29 cellular contexts compared by ENCODE assay signal in the genomic region with DNA sequence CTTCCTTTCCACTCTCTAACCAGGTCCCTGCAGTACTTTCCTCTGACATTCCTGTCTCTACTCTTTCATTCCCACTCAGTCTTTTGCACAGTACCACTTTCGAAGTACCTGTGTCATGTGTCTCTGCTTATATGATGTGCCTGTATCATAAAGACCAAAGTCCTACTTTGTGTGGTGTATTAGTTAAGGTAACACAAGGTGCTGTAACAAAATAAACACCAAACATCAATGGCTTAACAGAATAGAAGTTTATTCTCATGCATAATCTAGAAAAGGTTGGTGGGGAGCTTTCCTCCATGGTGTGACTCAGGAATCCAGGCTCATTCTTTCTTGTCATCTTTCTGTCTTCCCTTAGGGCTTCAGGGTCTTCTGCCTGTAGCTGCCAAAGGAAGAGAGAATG. TPM values are rescaled to one million over a fixed set of nuclear protein-coding genes. Genes with fewer than 3 reads are reported as not detected.
DNase-seq lines count a peak whose midpoint lies in the region; ATAC-seq and TF ChIP-seq lines count a peak whose summit lies in the region.
"Had no signal": no experiment of that assay in that cellular context is flagged by ENCODE, and none has a peak within 500 bp of the region (broad histone marks: within the 10 kb centered on the region; RNA-seq: fewer than 3 reads in every experiment).

No MANE protein-coding gene starts in this region.

- no peaks in the 10 kb centered on the region; the same call in 1 of the 2 replicates for H3K9me3 ChIP-seq in Loucy (ENCODE audit: insufficient read depth, low read depth, low read length)
- H3K9me3 ChIP-seq in mammary epithelial cell (replicated peaks; ENCODE audit: insufficient read depth, low read length): no peaks in the 10 kb centered on the region
- H3K9me3 ChIP-seq: neutrophil had no signal

- H3K27me3 Mint-ChIP-seq in neural crest cell (ENCODE audit: low read depth): peaks cover 15% of the 10 kb centered on the region
- H3K27me3 Mint-ChIP-seq: IgD-negative memory B cell, memory B cell had no signal

- CTCF ChIA-PET in mammary epithelial cell (lab: Charles Lee; ENCODE audit: low non-redundant PET): no interaction called here

- H3K4me1 ChIP-seq in Loucy (ENCODE audit: insufficient read depth, low read length, poor library complexity, severe bottlenecking): peaks cover 48% of the 10 kb centered on the region
- H3K4me1 ChIP-seq in mammary epithelial cell (ENCODE audit: insufficient read depth, low read length): peaks cover 36% of the 10 kb centered on the region

- peak overlapping the region; percentile 99 for H3K4me3 ChIP-seq in Loucy (ENCODE audit: low read length, poor library complexity, severe bottlenecking)
- no peak overlapping the region for H3K4me3 ChIP-seq in mammary epithelial cell (replicated peaks in 1 of 3; ENCODE audit: insufficient read depth in 1 of 3, low read depth in 2 of 3, low read length in 3 of 3)

- no peak for DNase-seq in mammary epithelial cell
- DNase-seq in neural crest cell (ENCODE audit: low read depth, low spot score): no peak
- no peak for DNase-seq in activated CD8-positive, alpha-beta memory T cell treated with anti-CD3 and anti-CD28 coated beads, Interleukin-2, amount 50 U/mL, for 48 hours
- DNase-seq: ACHN; activated CD4-positive, alpha-beta T cell treated with anti-CD3 and anti-CD28 coated beads, Interleukin-2, amount 50 U/mL, for 48 hours; activated CD4-positive, CD25-positive, alpha-beta regulatory T cell; aorta; endodermal cell; hippocampal formation; left colon; NCI-H2081; NCI-H2227 treated with DMSO at 0.1 percent for 48 hours; T-helper 1 cell had no signal

- no TSS peak for BruUV-seq in mammary epithelial cell (replicated peaks; lab: Mats Ljungman, UMichigan)

- no peak overlapping the region for H3K27ac Mint-ChIP-seq in neural crest cell (ENCODE audit: unreplicated experiment)
- H3K27ac Mint-ChIP-seq: activated naive CD4-positive, alpha-beta T cell treated with anti-CD3 and anti-CD28 coated beads, Interleukin-2, amount 50 U/mL, for 24 hours; dendritic cell treated with granulocyte-macrophage colony-stimulating factor and Interleukin-4, amounts not matched to agents 40 ng/mL and 50 ng/mL, for 4 days; endodermal cell; memory B cell; progenitor cell of endocrine pancreas; stimulated activated naive CD8-positive, alpha-beta T cell treated with anti-CD3 and anti-CD28 coated beads, Interleukin-15, Interleukin-2, amounts not matched to agents 100 ng/mL and 50 ng/mL, for 24 hours had no signal

- intact Hi-C loops in mammary epithelial cell (cut with micrococcal nuclease): no loop called here

- peaks cover 5% of the 10 kb centered on the region for H3K27me3 ChIP-seq in Loucy (ENCODE audit: insufficient read depth, low read length, poor library complexity, severe bottlenecking)
- H3K27me3 ChIP-seq in mammary epithelial cell (ENCODE audit: insufficient read depth, low read length): no peaks in the 10 kb centered on the region

- H3K27ac ChIP-seq in C4-2B: peak overlapping the region; percentile 50
- peak overlapping the region; percentile 35 for H3K27ac ChIP-seq in mammary epithelial cell (ENCODE audit: insufficient read depth, low read depth, low read length)
- H3K27ac ChIP-seq: neutrophil had no signal

- H2AFZ ChIP-seq in Loucy (ENCODE audit: low read length) (no peak overlapping the region), mammary epithelial cell (ENCODE audit: low read depth, low read length) (no peak overlapping the region)

- in situ Hi-C loops in mammary epithelial cell (cut with MboI; ENCODE audit: low sequenced_read_pairs in 2 of 2): no loop called here

- H4K20me1 ChIP-seq in Loucy (ENCODE audit: insufficient read depth, low read length, poor library complexity, severe bottlenecking): no peaks in the 10 kb centered on the region
- peaks cover 2% of the 10 kb centered on the region for H4K20me1 ChIP-seq in mammary epithelial cell (ENCODE audit: insufficient read depth, low read length)

- H3K4me3 Mint-ChIP-seq in neural crest cell: peak overlapping the region; percentile 64
- H3K4me3 Mint-ChIP-seq: activated naive CD4-positive, alpha-beta T cell treated with anti-CD3 and anti-CD28 coated beads, Interleukin-2, amount 50 U/mL, for 24 hours; dendritic cell treated with granulocyte-macrophage colony-stimulating factor and Interleukin-4, amounts not matched to agents 40 ng/mL and 50 ng/mL, for 4 days; endodermal cell; memory B cell had no signal

- peaks cover 25% of the 10 kb centered on the region for H3K4me1 Mint-ChIP-seq in neural crest cell

- ATAC-seq in GM18858 (IDR thresholded peaks at IDR 0.05; ENCODE audit: unreplicated experiment): no peak
- ATAC-seq in HG02884 (IDR thresholded peaks at IDR 0.05; ENCODE audit: unreplicated experiment): no peak
- ATAC-seq: left colon had no signal

- dilution Hi-C loops in mammary epithelial cell (cut with HindIII; ENCODE audit: low sequenced_read_pairs): no loop called here

- H3K36me3 Mint-ChIP-seq in neural crest cell (ENCODE audit: low read depth): peaks cover 42% of the 10 kb centered on the region

- TF ChIP-seq CTCF in C4-2B (conservative IDR thresholded peaks at IDR 0.05): no peak
- TF ChIP-seq CTCF in Loucy (conservative IDR thresholded peaks at IDR 0.05; ENCODE audit: low read length): no peak
- TF ChIP-seq CTCF in mammary epithelial cell (conservative IDR thresholded peaks at IDR 0.05 in 1 of 2, IDR thresholded peaks at IDR 0.05 in 1 of 2; ENCODE audit: extremely low read depth in 1 of 2, insufficient read depth in 1 of 2, low read depth in 1 of 2, low read length in 2 of 2): no peak
- no peak for TF ChIP-seq CTCF in neural crest cell (conservative IDR thresholded peaks at IDR 0.05)

- no peaks in the 10 kb centered on the region for H3K9me2 ChIP-seq in Loucy (replicated peaks; ENCODE audit: low read depth, low read length)

- no peaks in the 10 kb centered on the region for H3F3A ChIP-seq in Loucy (ENCODE audit: low read depth)

- WGBS in mammary epithelial cell (ENCODE audit: low coverage, missing lambda C conversion rate): 100% methylated on average over 1 of the region's 1 CpG

- H3K9ac ChIP-seq in Loucy (ENCODE audit: low read depth, low read length, poor library complexity, severe bottlenecking): no peak overlapping the region
- H3K9ac ChIP-seq in mammary epithelial cell (ENCODE audit: insufficient read depth, low read length): no peak overlapping the region

- peaks cover 53% of the 10 kb centered on the region for H3K79me2 ChIP-seq in Loucy (ENCODE audit: insufficient read depth, low read length)
- peaks cover 77% of the 10 kb centered on the region for H3K79me2 ChIP-seq in mammary epithelial cell (ENCODE audit: insufficient read depth, low read length)

- peak overlapping the region; percentile 96 for H3K4me2 ChIP-seq in Loucy (ENCODE audit: low read depth, low read length, poor library complexity, severe bottlenecking)
- H3K4me2 ChIP-seq in mammary epithelial cell (ENCODE audit: insufficient read depth, low read depth, low read length): no peak overlapping the region

- H3K36me3 ChIP-seq in Loucy (ENCODE audit: insufficient read depth, low read length) (peaks cover 46% of the 10 kb centered on the region), mammary epithelial cell (ENCODE audit: insufficient read depth, low read length) (peaks cover 34% of the 10 kb centered on the region)

- no peaks in the 10 kb centered on the region for H3K9me3 Mint-ChIP-seq in neural crest cell
- H3K9me3 Mint-ChIP-seq: activated naive CD4-positive, alpha-beta T cell treated with anti-CD3 and anti-CD28 coated beads, Interleukin-2, amount 50 U/mL, for 24 hours; dendritic cell treated with granulocyte-macrophage colony-stimulating factor and Interleukin-4, amounts not matched to agents 40 ng/mL and 50 ng/mL, for 4 days; IgD-negative memory B cell; stimulated activated naive CD8-positive, alpha-beta T cell treated with anti-CD3 and anti-CD28 coated beads, Interleukin-15, Interleukin-2, amounts not matched to agents 100 ng/mL and 50 ng/mL, for 24 hours had no signal

RNA-seq across cellular contexts. Expression of gene TMED3, which starts 3.3 kb away (rescaled TPM):
- total RNA-seq in mammary epithelial cell (10 to 100 TPM; 91.4 to 99.0 TPM), neural crest cell (34.4 and 35.8 TPM in 2 replicates)
- 183 TPM for polyA plus RNA-seq in mammary epithelial cell
- polyA minus RNA-seq in mammary epithelial cell: 94.4 TPM

RNA-seq across cellular contexts. Expression of gene ANKRD34C, which starts 31.7 kb away (rescaled TPM):
- total RNA-seq in mammary epithelial cell: not detected
- polyA plus RNA-seq in mammary epithelial cell: not detected
- polyA minus RNA-seq in mammary epithelial cell: not detected
- not detected in 2 replicates for total RNA-seq in neural crest cell
- total RNA-seq: endodermal cell, fibroblast of lung, left colon, M059J, progenitor cell of endocrine pancreas, RPMI7951, SK-MEL-5 had no signal
- polyA plus RNA-seq: aorta, BJ, fibroblast of lung, IgD-negative memory B cell had no signal
